ENCODE assay signal across 15 cellular contexts in genomic region chr3:140343709-140344417, GRCh38.
"Had no signal": no experiment of that assay in that cellular context is flagged by ENCODE, and none has a peak within 500 bp of the region (broad histone marks: within the 10 kb centered on the region; RNA-seq: fewer than 3 reads in every experiment).

No MANE protein-coding gene starts in this region.

- H3K36me3 ChIP-seq: esophagus squamous epithelium, left lung, stomach, thoracic aorta, upper lobe of right lung had no signal

- DNase-seq: activated CD4-positive, alpha-beta T cell treated with anti-CD3 and anti-CD28 coated beads for 36 hours; activated CD4-positive, alpha-beta T cell treated with anti-CD3 and anti-CD28 coated beads, Interleukin-2, amount 50 U/mL, for 48 hours; activated T-cell treated with anti-CD3 and anti-CD28 coated beads for 4 hours; effector CD4-positive, alpha-beta T cell; esophagus squamous epithelium; hypothalamus; left lung; psoas muscle; right cardiac atrium; stimulated activated CD4-positive, alpha-beta T cell treated with anti-CD3 and anti-CD28 coated beads, Interleukin-2, amount 100 ng/mL, for 48 hours; stomach; upper lobe of right lung had no signal

- H3K4me3 ChIP-seq: esophagus squamous epithelium, left lung, psoas muscle, stomach, thoracic aorta, upper lobe of right lung had no signal

- ATAC-seq: activated CD4-positive, alpha-beta T cell treated with anti-CD3 and anti-CD28 coated beads for 36 hours; left lung; psoas muscle; right cardiac atrium; upper lobe of right lung had no signal

- H3K27me3 ChIP-seq: left lung, stomach, upper lobe of right lung had no signal

- H3K4me3 Mint-ChIP-seq: activated CD4-positive, alpha-beta T cell treated with anti-CD3 and anti-CD28 coated beads for 36 hours; activated naive CD8-positive, alpha-beta T cell had no signal

- FAIRE-seq: TTC549 had no signal

- H3K36me3 Mint-ChIP-seq: activated naive CD8-positive, alpha-beta T cell had no signal

- H3K27ac Mint-ChIP-seq: activated CD4-positive, alpha-beta T cell treated with anti-CD3 and anti-CD28 coated beads for 36 hours; activated naive CD8-positive, alpha-beta T cell had no signal

- H3K4me1 Mint-ChIP-seq: activated CD4-positive, alpha-beta T cell treated with anti-CD3 and anti-CD28 coated beads for 36 hours had no signal
